Comparison of ENCODE assay signal across 20 cellular contexts in genomic region chr4:141922224-141922623, GRCh38.
DNase-seq lines count a peak whose midpoint lies in the region; ATAC-seq, FAIRE-seq and TF ChIP-seq lines count a peak whose summit lies in the region.
"Had no signal": no experiment of that assay in that cellular context is flagged by ENCODE, and none has a peak within 500 bp of the region (broad histone marks: within the 10 kb centered on the region; RNA-seq: fewer than 3 reads in every experiment).

No MANE protein-coding gene starts in this region.

- H3K79me2 ChIP-seq in K562 (ENCODE audit: control insufficient read depth, insufficient read depth, low read length) (no peaks in the 10 kb centered on the region), osteoblast (ENCODE audit: insufficient read depth, low read length) (no peaks in the 10 kb centered on the region)

- H3K4me2 ChIP-seq in K562 (ENCODE audit: insufficient read depth, low read length) (no peak overlapping the region), osteoblast (ENCODE audit: insufficient read depth, low read length) (peak overlapping the region; percentile 20)
- H3K4me2 ChIP-seq: GM23338 had no signal

- BruUV-seq in K562 (replicated peaks; lab: Mats Ljungman, UMichigan) = no TSS peak

- H3K27ac ChIP-seq in K562 (ENCODE audit: extremely low read depth, low read depth, low read length) (no peak overlapping the region), osteoblast (ENCODE audit: low read depth, low read length) (no peak overlapping the region)
- H3K27ac ChIP-seq: C4-2B had no signal

- ATAC-seq in K562 (peak; percentile 36; the same call in 1 of the 3 replicates), GM21360 (IDR thresholded peaks at IDR 0.05; ENCODE audit: unreplicated experiment) (no peak), T-helper 17 cell (no peak)
- ATAC-seq: GM23338 had no signal

- H3K4me3 ChIP-seq in K562 (no peak overlapping the region), osteoblast (ENCODE audit: insufficient read depth, low read length) (no peak overlapping the region)
- H3K4me3 ChIP-seq: GM23338 had no signal

- H3K27me3 ChIP-seq in K562 (ENCODE audit: control insufficient read depth in 2 of 2, insufficient read depth in 2 of 2, low read length in 2 of 2) = no peaks in the 10 kb centered on the region
- no peaks in the 10 kb centered on the region for H3K27me3 ChIP-seq in osteoblast (ENCODE audit: insufficient read depth, low read length)
- H3K27me3 ChIP-seq: BE2C had no signal

- no peaks in the 10 kb centered on the region for H4K20me1 ChIP-seq in K562 (replicated peaks; ENCODE audit: control insufficient read depth, insufficient read depth, low read length)
- H4K20me1 ChIP-seq in osteoblast (ENCODE audit: insufficient read depth, low read length) = no peaks in the 10 kb centered on the region

- no peak overlapping the region for H3K9ac ChIP-seq in K562 (ENCODE audit: insufficient read depth in 1 of 2, low read depth in 2 of 2, low read length in 2 of 2)

- POLR2A ChIA-PET in K562 (lab: Yijun Ruan, JAX) = no interaction called here

- H3K36me3 ChIP-seq in K562 (ENCODE audit: control insufficient read depth, insufficient read depth, low read length) = no peaks in the 10 kb centered on the region
- H3K36me3 ChIP-seq in osteoblast (ENCODE audit: insufficient read depth, low read length) = no peaks in the 10 kb centered on the region
- H3K36me3 ChIP-seq: BE2C had no signal

- H3K9me1 ChIP-seq in K562 (ENCODE audit: control insufficient read depth, insufficient read depth, low read length) = no peaks in the 10 kb centered on the region

- TF ChIP-seq CTCF in K562 (IDR thresholded peaks at IDR 0.05 in 2 of 3, conservative IDR thresholded peaks at IDR 0.05 in 1 of 3; ENCODE audit: insufficient read depth in 2 of 3, low read depth in 1 of 3, low read length in 3 of 3) (no peak), osteoblast (IDR thresholded peaks at IDR 0.05; ENCODE audit: extremely low read depth, low read depth, low read length) (no peak)

- peak overlapping the region; percentile 40; the same call in 1 of the 2 replicates for H2AFZ ChIP-seq in K562 (ENCODE audit: low read depth, low read length)
- H2AFZ ChIP-seq in osteoblast (ENCODE audit: low read length) = peak overlapping the region; percentile 21
- H2AFZ ChIP-seq: GM23338 had no signal

- FAIRE-seq in K562 (lab: Jason Lieb, UNC) = no peak
- FAIRE-seq: D721Med had no signal

- no peak overlapping the region for H3K27ac Mint-ChIP-seq in T-helper 17 cell
- H3K27ac Mint-ChIP-seq: CD4-positive, alpha-beta memory T cell; GM23338; IgD-negative memory B cell had no signal

- in situ Hi-C loops in K562 (cut with MboI) = no loop called here

- peaks cover 2% of the 10 kb centered on the region for H3K4me1 Mint-ChIP-seq in T-helper 17 cell
- H3K4me1 Mint-ChIP-seq: CD4-positive, alpha-beta memory T cell; GM23338; IgD-negative memory B cell had no signal

- intact Hi-C loops in K562 (cut with micrococcal nuclease) = no loop called here

- WGBS in K562 (ENCODE audit: insufficient coverage, low coverage, missing lambda C conversion rate) = 6% methylated on average over 2 of the region's 2 CpGs

- peaks cover 17% of the 10 kb centered on the region for H3K27me3 Mint-ChIP-seq in T-helper 17 cell
- H3K27me3 Mint-ChIP-seq: IgD-negative memory B cell had no signal

- no peaks in the 10 kb centered on the region for H3K36me3 Mint-ChIP-seq in T-helper 17 cell (ENCODE audit: low read depth)
- H3K36me3 Mint-ChIP-seq: CD4-positive, alpha-beta memory T cell; IgD-negative memory B cell had no signal

- DNase-seq in AG20443 (ENCODE audit: low spot score) (peak; percentile 38), OCI-M1 (lab: John Stamatoyannopoulos, UW) (peak; percentile 28), K562 (ENCODE audit: extremely low read depth in 1 of 4, low spot score in 3 of 4) (no peak), osteoblast (ENCODE audit: insufficient read length, low spot score, missing footprints) (peak; percentile 54), NCI-H1092 treated with DMSO at 0.1 percent for 48 hours (lab: John Stamatoyannopoulos, UW) (no peak), T-helper 17 cell (no peak), DMS79 treated with DMSO at 0.1 percent for 48 hours (lab: John Stamatoyannopoulos, UW) (no peak)
- DNase-seq: ACHN; BE2C; CD4-positive, alpha-beta memory T cell; COR-L47; DMS153; DND-41; GDM1; H7 had no signal

- no peak for TF ChIP-seq RAD21 in K562 (CRISPR knock-in tag; conservative IDR thresholded peaks at IDR 0.05 in 1 of 2, IDR thresholded peaks at IDR 0.05 in 1 of 2)

- CTCF ChIA-PET in K562 (lab: Yijun Ruan, JAX; ENCODE audit: low intra/inter-chr PET ratio) = no interaction called here

- H3K4me1 ChIP-seq in K562 (replicated peaks in 1 of 2; ENCODE audit: control insufficient read depth in 2 of 2, insufficient read depth in 2 of 2, low read length in 2 of 2) = no peaks in the 10 kb centered on the region
- peaks cover 6% of the 10 kb centered on the region for H3K4me1 ChIP-seq in osteoblast (ENCODE audit: insufficient read depth, low read length)

- H3K4me3 Mint-ChIP-seq in T-helper 17 cell = no peak overlapping the region
- H3K4me3 Mint-ChIP-seq: CD4-positive, alpha-beta memory T cell; GM23338; IgD-negative memory B cell had no signal

- no peak for TF ChIP-seq POLR2A in K562 (conservative IDR thresholded peaks at IDR 0.05)

- no peaks in the 10 kb centered on the region for H3K9me3 ChIP-seq in K562 (replicated peaks; ENCODE audit: control insufficient read depth, insufficient read depth, low read depth, low read length)
- no peaks in the 10 kb centered on the region for H3K9me3 ChIP-seq in osteoblast (ENCODE audit: low read depth, low read length)
- H3K9me3 ChIP-seq in T-helper 17 cell (ENCODE audit: control insufficient read depth, low read length, poor library complexity, severe bottlenecking) = no peaks in the 10 kb centered on the region
- H3K9me3 ChIP-seq: BE2C had no signal

- TF ChIP-seq EP300 in K562 (IDR thresholded peaks at IDR 0.05; ENCODE audit: low read length) = no peak

TF ChIP-seq in K562, 482 proteins besides CTCF, POLR2A, EP300 and RAD21:
- no peak for TF ChIP-seq SMAD1 (IDR thresholded peaks at IDR 0.05; ENCODE audit: low read depth, low read length, partially characterized antibody)
- no peak for TF ChIP-seq ZNF589 (CRISPR knock-in tag; IDR thresholded peaks at IDR 0.05; ENCODE audit: low read depth)
- no peak for TF ChIP-seq YY1 (IDR thresholded peaks at IDR 0.05; ENCODE audit: borderline replicate concordance in 1 of 3, control insufficient read depth in 1 of 3, extremely low read depth in 1 of 3, insufficient read depth in 3 of 3, insufficient read length in 1 of 3, insufficient replicate concordance in 2 of 3, low read depth in 1 of 3, low read length in 2 of 3)
- TF ChIP-seq, protein P1, sequence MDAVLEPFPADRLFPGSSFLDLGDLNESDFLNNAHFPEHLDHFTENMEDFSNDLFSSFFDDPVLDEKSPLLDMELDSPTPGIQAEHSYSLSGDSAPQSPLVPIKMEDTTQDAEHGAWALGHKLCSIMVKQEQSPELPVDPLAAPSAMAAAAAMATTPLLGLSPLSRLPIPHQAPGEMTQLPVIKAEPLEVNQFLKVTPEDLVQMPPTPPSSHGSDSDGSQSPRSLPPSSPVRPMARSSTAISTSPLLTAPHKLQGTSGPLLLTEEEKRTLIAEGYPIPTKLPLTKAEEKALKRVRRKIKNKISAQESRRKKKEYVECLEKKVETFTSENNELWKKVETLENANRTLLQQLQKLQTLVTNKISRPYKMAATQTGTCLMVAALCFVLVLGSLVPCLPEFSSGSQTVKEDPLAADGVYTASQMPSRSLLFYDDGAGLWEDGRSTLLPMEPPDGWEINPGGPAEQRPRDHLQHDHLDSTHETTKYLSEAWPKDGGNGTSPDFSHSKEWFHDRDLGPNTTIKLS (IDR thresholded peaks at IDR 0.05; ENCODE audit: borderline replicate concordance, low read depth) = no peak
- TF ChIP-seq FOS (IDR thresholded peaks at IDR 0.05; ENCODE audit: extremely low read depth, insufficient read length) = no peak
- no peak for TF ChIP-seq ZFP1 (CRISPR knock-in tag; IDR thresholded peaks at IDR 0.05)
- TF ChIP-seq GTF2F1 (IDR thresholded peaks at IDR 0.05; ENCODE audit: low read depth, low read length) = no peak
- TF ChIP-seq HNRNPUL1 (IDR thresholded peaks at IDR 0.05; ENCODE audit: low read length) = no peak
- TF ChIP-seq NFE2 (IDR thresholded peaks at IDR 0.05; ENCODE audit: low read depth) = no peak

Comparison
In these comparisons a context has a peak if more than half of its experiments do, and no peak if none do; other contexts are left out.
1. DNase-seq: peak in AG20443 (single experiment), OCI-M1 (single experiment) and osteoblast (single experiment); none in K562 (0 of 4), NCI-H1092 treated with DMSO at 0.1 percent for 48 hours (single experiment), T-helper 17 cell (0 of 3) and DMS79 treated with DMSO at 0.1 percent for 48 hours (single experiment).